23 cellular contexts compared by ENCODE assay signal in the genomic region with DNA sequence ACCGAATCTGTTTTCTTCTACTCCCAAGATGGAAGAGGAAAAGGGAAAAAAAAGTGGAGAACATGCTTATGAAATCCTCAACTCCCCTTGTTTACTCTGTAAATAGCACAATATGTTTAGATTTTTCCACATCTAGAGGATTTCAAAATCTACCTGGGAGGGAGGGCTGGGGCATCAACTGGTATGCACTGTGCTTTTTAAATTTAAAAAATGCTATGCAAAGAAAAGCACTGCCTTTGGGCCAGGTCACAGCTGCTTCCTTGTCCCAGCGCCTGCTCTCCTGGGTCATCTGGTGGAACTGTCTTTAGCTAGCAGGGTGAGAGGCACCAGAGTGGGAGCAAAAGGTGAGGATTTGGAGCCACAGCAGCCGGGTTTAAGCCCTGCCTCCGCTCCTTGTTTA.
"Had no signal": no experiment of that assay in that cellular context is flagged by ENCODE, and none has a peak within 500 bp of the region (broad histone marks: within the 10 kb centered on the region; RNA-seq: fewer than 3 reads in every experiment).

No MANE protein-coding gene starts in this region.

- H3K9me3 ChIP-seq: stomach, suprapubic skin, testis, thoracic aorta, thyroid gland, tibial artery, tibial nerve, transverse colon, upper lobe of left lung, upper lobe of right lung, uterus, vagina had no signal

- H3K27me3 ChIP-seq: testis, thyroid gland, tibial nerve, transverse colon, upper lobe of left lung, upper lobe of right lung, uterus, vagina had no signal

- ATAC-seq: upper lobe of right lung had no signal

- H3K4me3 ChIP-seq: stomach, suprapubic skin, testis, thoracic aorta, thyroid gland, tibial artery, tibial nerve, transverse colon, upper lobe of left lung, upper lobe of right lung, uterus, vagina had no signal

- H3K4me1 ChIP-seq: stomach, suprapubic skin, testis, thyroid gland, tibial artery, tibial nerve, transverse colon, upper lobe of left lung, upper lobe of right lung, uterus, vagina had no signal

- DNase-seq: stimulated activated CD4-positive, alpha-beta T cell treated with anti-CD3 and anti-CD28 coated beads, Interleukin-2, amount 100 ng/mL, for 48 hours; stimulated activated CD4-positive, alpha-beta T cell treated with anti-CD3 and anti-CD28 coated beads, Interleukin-4, amount 100 ng/mL, for 1 hour; stimulated activated CD4-positive, alpha-beta T cell treated with anti-CD3 and anti-CD28 coated beads, Interleukin-4, amount 100 ng/mL, for 24 hours; stimulated activated CD4-positive, alpha-beta T cell treated with anti-CD3 and anti-CD28 coated beads, Interleukin-4, amount 100 ng/mL, for 4 hours; stimulated activated CD8-positive, alpha-beta memory T cell treated with anti-CD3 and anti-CD28 coated beads, Interleukin-4, amount 100 ng/mL, for 48 hours; stimulated activated naive CD4-positive, alpha-beta T cell; stimulated activated naive CD4-positive, alpha-beta T cell treated with Interleukin-2 at 50 U/mL for 16 hours; stimulated activated naive CD8-positive, alpha-beta T cell treated with anti-CD3 and anti-CD28 coated beads, Interleukin-15, Interleukin-2, amounts not matched to agents 100 U/mL and 50 U/mL, for 24 hours; stomach; substantia nigra; testis; thyroid gland; tibial artery; transverse colon; trophoblast cell; upper lobe of left lung; upper lobe of right lung; uterus had no signal

- H3K27ac ChIP-seq: stomach, suprapubic skin, testis, thoracic aorta, thyroid gland, tibial artery, tibial nerve, transverse colon, upper lobe of left lung, upper lobe of right lung, uterus, vagina had no signal

- FAIRE-seq: urothelium cell line had no signal

- H3K36me3 ChIP-seq: stomach, suprapubic skin, thoracic aorta, thyroid gland, tibial artery, tibial nerve, transverse colon, upper lobe of left lung, upper lobe of right lung, uterus, vagina had no signal
